Comparison of ENCODE assay signal across 8 cellular contexts in the genomic region with DNA sequence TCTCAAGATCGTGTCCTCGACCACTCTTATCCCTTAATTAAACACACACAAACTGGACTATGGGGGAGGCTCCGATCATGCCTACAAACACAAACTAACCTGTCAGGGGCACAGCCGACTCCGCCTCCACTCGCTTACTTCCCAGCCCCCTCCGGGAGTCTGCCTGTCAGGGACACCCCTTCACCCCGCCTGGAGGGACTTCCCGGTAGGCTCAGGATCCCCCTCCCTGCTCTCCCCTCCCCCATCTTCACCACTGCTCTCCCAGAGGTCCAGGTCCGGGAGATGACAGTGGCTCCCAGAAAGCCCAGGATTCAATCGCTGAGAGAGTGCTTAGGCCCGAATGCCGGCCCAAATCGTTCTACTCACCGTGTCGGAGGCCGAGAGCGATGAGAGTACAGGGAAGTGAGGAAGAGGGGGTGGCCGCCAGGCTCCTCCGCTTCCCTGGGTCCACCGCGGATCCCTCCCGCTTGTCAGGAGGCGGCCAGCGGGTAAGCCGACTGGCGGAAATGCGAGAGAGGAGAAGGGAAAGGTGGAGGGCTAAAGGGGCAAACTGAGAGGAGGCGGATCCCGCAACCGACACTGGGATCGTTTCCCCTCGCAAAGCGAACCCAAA. TPM values are rescaled to one million over a fixed set of nuclear protein-coding genes. Genes with fewer than 3 reads are reported as not detected.
DNase-seq lines count a peak whose midpoint lies in the region; ATAC-seq, FAIRE-seq and TF ChIP-seq lines count a peak whose summit lies in the region.
"Not testable (repeated sequence)": the region's sequence is repeated elsewhere in the genome, so short reads cannot be mapped to it uniquely, and the experiment has no call there.

No MANE protein-coding gene starts in this region.

- DNase-seq in activated CD4-positive, alpha-beta memory T cell treated with anti-CD3 and anti-CD28 coated beads for 36 hours: not testable (repeated sequence)
- peak in 1 of 10 donors; percentile 6 for DNase-seq in dorsolateral prefrontal cortex
- peak in 2 of 6 donors; percentile 29 to 58 for DNase-seq in pancreas
- DNase-seq in uterus: peak in 1 of 2 donors; percentile 17

- not testable (repeated sequence) for H3K9me3 ChIP-seq in Loucy (ENCODE audit: insufficient read depth, low read depth, low read length); iPS-20b (ENCODE audit: insufficient read depth, low read depth, low read length); pancreas; uterus

- 0% methylated on average over 9 to 26 of the region's 34 CpGs for WGBS in pancreas, 2 donors

- not testable (repeated sequence) for H3F3A ChIP-seq in Loucy (ENCODE audit: low read depth)

- POLR2A ChIA-PET in activated CD4-positive, alpha-beta memory T cell treated with anti-CD3 and anti-CD28 coated beads for 36 hours (lab: Charles Lee): not testable (repeated sequence)

- H3K9ac ChIP-seq in Loucy (ENCODE audit: low read depth, low read length, poor library complexity, severe bottlenecking) (peak overlapping the region; percentile 84), iPS-20b (ENCODE audit: low read depth, low read length) (peak overlapping the region; percentile 97)

- H3K27me3 Mint-ChIP-seq in activated CD4-positive, alpha-beta memory T cell treated with anti-CD3 and anti-CD28 coated beads for 36 hours: not testable (repeated sequence)

- peaks cover 95% of the 10 kb centered on the region for H3K79me2 ChIP-seq in Loucy (ENCODE audit: insufficient read depth, low read length)

- H3K9me3 Mint-ChIP-seq in activated CD4-positive, alpha-beta memory T cell treated with anti-CD3 and anti-CD28 coated beads for 36 hours: not testable (repeated sequence)

- peaks cover 27% of the 10 kb centered on the region for H3K36me3 Mint-ChIP-seq in activated CD4-positive, alpha-beta memory T cell treated with anti-CD3 and anti-CD28 coated beads for 36 hours

- H3K4me2 ChIP-seq in Loucy (ENCODE audit: low read depth, low read length, poor library complexity, severe bottlenecking): peak overlapping the region; percentile 76

- H3K9me2 ChIP-seq in Loucy (replicated peaks; ENCODE audit: low read depth, low read length): not testable (repeated sequence)

- CTCF ChIA-PET in activated CD4-positive, alpha-beta memory T cell treated with anti-CD3 and anti-CD28 coated beads for 36 hours (lab: Charles Lee): not testable (repeated sequence)

- not testable (repeated sequence) for H3K36me3 ChIP-seq in Loucy (ENCODE audit: insufficient read depth, low read length); pancreas; uterus
- peaks cover 19% of the 10 kb centered on the region for H3K36me3 ChIP-seq in iPS-20b (ENCODE audit: insufficient read depth, low read depth, low read length)

- H3K27ac ChIP-seq in dorsolateral prefrontal cortex: peak overlapping the region; percentile 73 to 100 (median 98)
- H3K27ac ChIP-seq in iPS-20b (ENCODE audit: low read length): peak overlapping the region; percentile 91
- peak overlapping the region; percentile 94 to 98 (median 96) for H3K27ac ChIP-seq in pancreas
- H3K27ac ChIP-seq in uterus: peak overlapping the region; percentile 96 to 98

- FAIRE-seq in pancreas (lab: Jason Lieb, UNC): not testable (repeated sequence)

- H2AFZ ChIP-seq in Loucy (ENCODE audit: low read length): peak overlapping the region; percentile 98

- peaks cover 47% of the 10 kb centered on the region for H3K4me1 ChIP-seq in Loucy (ENCODE audit: insufficient read depth, low read length, poor library complexity, severe bottlenecking)
- H3K4me1 ChIP-seq in iPS-20b (ENCODE audit: insufficient read depth, low read length); uterus: not testable (repeated sequence)
- peaks cover 0 to 36% (median 0%) of the 10 kb centered on the region in 3 donors for H3K4me1 ChIP-seq in pancreas

- intact Hi-C loops in activated CD4-positive, alpha-beta memory T cell treated with anti-CD3 and anti-CD28 coated beads for 36 hours (cut with micrococcal nuclease): loop anchor here (5.0 to 10.0 kb wide), 3 partner anchors 59 to 496 kb away; a partner anchor contains a TSS
- intact Hi-C loops in dorsolateral prefrontal cortex (cut with DNase I): loop anchor here in 1 of 2 donors (10.0 kb wide), 1 partner anchor 113 kb away; no protein-coding TSS in a partner anchor
- intact Hi-C loops in pancreas (cut with DNase I); uterus (cut with DNase I; ENCODE audit: low total_unique reads): not testable (repeated sequence)

- H3K4me1 Mint-ChIP-seq in activated CD4-positive, alpha-beta memory T cell treated with anti-CD3 and anti-CD28 coated beads for 36 hours (ENCODE audit: low read depth): peaks cover 59% of the 10 kb centered on the region

- peak overlapping the region; percentile 74 for H3K4me3 ChIP-seq in Loucy (ENCODE audit: low read length, poor library complexity, severe bottlenecking)
- H3K4me3 ChIP-seq in dorsolateral prefrontal cortex: peak overlapping the region; percentile 57 to 99 (median 94)
- H3K4me3 ChIP-seq in iPS-20b (ENCODE audit: low read length): peak overlapping the region; percentile 97
- peak overlapping the region; percentile 76 to 96 (median 89) for H3K4me3 ChIP-seq in pancreas
- H3K4me3 ChIP-seq in uterus: peak overlapping the region; percentile 95 to 99

- ATAC-seq in GM18867 (IDR thresholded peaks at IDR 0.05; ENCODE audit: unreplicated experiment): peak; percentile 28
- ATAC-seq in HG02759 (IDR thresholded peaks at IDR 0.05; ENCODE audit: unreplicated experiment): peak; percentile 20
- ATAC-seq in pancreas: peak; percentile 27 to 74 (median 58)

- H3K27me3 ChIP-seq in Loucy (ENCODE audit: insufficient read depth, low read length, poor library complexity, severe bottlenecking); dorsolateral prefrontal cortex; iPS-20b (ENCODE audit: insufficient read depth, low read length); pancreas; uterus: not testable (repeated sequence)

- peak overlapping the region; percentile 97 for H3K4me3 Mint-ChIP-seq in activated CD4-positive, alpha-beta memory T cell treated with anti-CD3 and anti-CD28 coated beads for 36 hours

- TF ChIP-seq POLR2A in uterus (IDR thresholded peaks at IDR 0.05): not testable (repeated sequence)

- peak overlapping the region; percentile 94 for H3K27ac Mint-ChIP-seq in activated CD4-positive, alpha-beta memory T cell treated with anti-CD3 and anti-CD28 coated beads for 36 hours

- peaks cover 50% of the 10 kb centered on the region for H4K20me1 ChIP-seq in Loucy (ENCODE audit: insufficient read depth, low read length, poor library complexity, severe bottlenecking)

- not testable (repeated sequence) for TF ChIP-seq CTCF in Loucy (conservative IDR thresholded peaks at IDR 0.05; ENCODE audit: low read length); dorsolateral prefrontal cortex (IDR thresholded peaks at IDR 0.05 in 54 of 56, conservative IDR thresholded peaks at IDR 0.05 in 2 of 56; ENCODE audit: low read depth in 1 of 56, partially characterized antibody in 56 of 56); pancreas (IDR thresholded peaks at IDR 0.05); uterus (IDR thresholded peaks at IDR 0.05)

RNA-seq across cellular contexts. Expression of a gene that starts 0.8 kb away (rescaled TPM):
- 10 to 100 TPM; 56.2 to 62.1 TPM for total RNA-seq in activated CD4-positive, alpha-beta memory T cell treated with anti-CD3 and anti-CD28 coated beads for 36 hours
- 100 to 1,000 TPM in 111 of 120 experiments, 10 to 100 TPM in 9; 78.5 to 226 (median 131) TPM for total RNA-seq in dorsolateral prefrontal cortex
- total RNA-seq in pancreas: 10 to 100 TPM; 22.1 to 37.8 (median 24.2) TPM
- 10 to 100 TPM; 19.9 to 41.4 TPM for polyA plus RNA-seq in pancreas
- 1,000 to 10,000 TPM in 1 of 4 donors, 100 to 1,000 TPM in 2, 10 to 100 TPM in 1; 79.1 to 6,578 (median 156) TPM for total RNA-seq in uterus

RNA-seq across cellular contexts. Expression of a gene that starts 1.1 kb away (rescaled TPM):
- total RNA-seq in activated CD4-positive, alpha-beta memory T cell treated with anti-CD3 and anti-CD28 coated beads for 36 hours: 100 to 1,000 TPM; 142 to 145 TPM
- total RNA-seq in dorsolateral prefrontal cortex (10 to 100 TPM; 53.9 to 99.1 (median 78.9) TPM), pancreas (10 to 100 TPM; 40.3 to 56.7 (median 46.5) TPM), uterus (100 to 1,000 TPM in 1 of 4 donors, 10 to 100 TPM in 3; 43.5 to 177 (median 69.6) TPM)
- 10 to 100 TPM; 52.9 to 73.8 TPM for polyA plus RNA-seq in pancreas
